ENCODE assay signal across 8 cellular contexts in genomic region chr10:17756557-17757208, GRCh38. TPM values are rescaled to one million over a fixed set of nuclear protein-coding genes. Genes with fewer than 3 reads are reported as not detected.
A peak's percentile ranks its signal among the peaks of the same experiment; 100 is the strongest.
DNase-seq lines count a peak whose midpoint lies in the region; ATAC-seq, FAIRE-seq and TF ChIP-seq lines count a peak whose summit lies in the region.

No MANE protein-coding gene starts in this region.

- TF ChIP-seq CTCF in D721Med (IDR thresholded peaks at IDR 0.05; ENCODE audit: insufficient read depth, missing control alignments) (no peak), esophagus muscularis mucosa (IDR thresholded peaks at IDR 0.05) (no peak), adrenal gland (IDR thresholded peaks at IDR 0.05) (no peak), testis (IDR thresholded peaks at IDR 0.05) (no peak)

- no peak for FAIRE-seq in D721Med (lab: Jason Lieb, UNC)

- ATAC-seq in GM19438 (IDR thresholded peaks at IDR 0.05; ENCODE audit: low read depth, unreplicated experiment), result peak; percentile 97
- peak; percentile 94 for ATAC-seq in HG03439 (IDR thresholded peaks at IDR 0.05; ENCODE audit: unreplicated experiment)

- H3K4me3 ChIP-seq in BLaER1 treated with 17β-estradiol and CSF1 and Interleukin-3, amounts not matched to agents 10 nM and 100 nM, result no peak overlapping the region
- peak overlapping the region in 1 of 4 donors; percentile 11 for H3K4me3 ChIP-seq in esophagus muscularis mucosa
- H3K4me3 ChIP-seq in adrenal gland, result no peak overlapping the region
- H3K4me3 ChIP-seq in testis, result no peak overlapping the region

- H3K9me3 ChIP-seq in BLaER1 treated with 17β-estradiol and CSF1 and Interleukin-3, amounts not matched to agents 10 nM and 100 nM (replicated peaks in 1 of 11), result peaks cover 0 to 13% (median 0%) of the 10 kb centered on the region in 11 experiments; a peak in 5 of 22 replicates
- H3K9me3 ChIP-seq in esophagus muscularis mucosa, result no peaks in the 10 kb centered on the region
- no peaks in the 10 kb centered on the region for H3K9me3 ChIP-seq in adrenal gland (replicated peaks in 1 of 3)
- no peaks in the 10 kb centered on the region for H3K9me3 ChIP-seq in testis

- TF ChIP-seq POLR2A in esophagus muscularis mucosa (IDR thresholded peaks at IDR 0.05; ENCODE audit: low read depth) (no peak), adrenal gland (IDR thresholded peaks at IDR 0.05) (no peak), testis (IDR thresholded peaks at IDR 0.05) (no peak)

- H3K9ac ChIP-seq in BLaER1 treated with 17β-estradiol and CSF1 and Interleukin-3, amounts not matched to agents 10 nM and 100 nM, result 0 out of 22 replicates have a peak overlapping the region, but pooled peaks of 1 of the 11 experiments have one; percentile 2

- no peaks in the 10 kb centered on the region for H3K27me3 ChIP-seq in BLaER1 treated with 17β-estradiol and CSF1 and Interleukin-3, amounts not matched to agents 10 nM and 100 nM
- H3K27me3 ChIP-seq in esophagus muscularis mucosa (no peaks in the 10 kb centered on the region), adrenal gland (no peaks in the 10 kb centered on the region), testis (no peaks in the 10 kb centered on the region)

- no peak overlapping the region; a peak in 1 of 22 replicates for H3K27ac ChIP-seq in BLaER1 treated with 17β-estradiol and CSF1 and Interleukin-3, amounts not matched to agents 10 nM and 100 nM
- H3K27ac ChIP-seq in esophagus muscularis mucosa (replicated peaks in 1 of 4), result no peak overlapping the region
- H3K27ac ChIP-seq in adrenal gland, result no peak overlapping the region
- H3K27ac ChIP-seq in testis, result no peak overlapping the region

- intact Hi-C loops in esophagus muscularis mucosa (cut with DNase I), result no loop called here
- intact Hi-C loops in adrenal gland (cut with DNase I), result no loop called here
- intact Hi-C loops in testis (cut with DNase I; ENCODE audit: low total_unique reads), result no loop called here

- H3K4me1 ChIP-seq in BLaER1 treated with 17β-estradiol and CSF1 and Interleukin-3, amounts not matched to agents 10 nM and 100 nM, result peaks cover 5 to 31% (median 11%) of the 10 kb centered on the region in 10 experiments; a peak in 14 of 20 replicates
- peaks cover 0 to 5% (median 0%) of the 10 kb centered on the region in 4 donors for H3K4me1 ChIP-seq in esophagus muscularis mucosa
- H3K4me1 ChIP-seq in adrenal gland (replicated peaks in 1 of 2), result no peaks in the 10 kb centered on the region
- H3K4me1 ChIP-seq in testis, result no peaks in the 10 kb centered on the region

- 65% methylated on average over 7 of the region's 7 CpGs for WGBS in esophagus muscularis mucosa
- 65 to 74% (median 67%) methylated on average over 7 of the region's 7 CpGs for WGBS in adrenal gland, 4 donors
- 63 to 66% methylated on average over 7 of the region's 7 CpGs for WGBS in testis, 2 donors

- H3K36me3 ChIP-seq in BLaER1 treated with 17β-estradiol and CSF1 and Interleukin-3, amounts not matched to agents 10 nM and 100 nM, result no peaks in the 10 kb centered on the region
- no peaks in the 10 kb centered on the region for H3K36me3 ChIP-seq in esophagus muscularis mucosa
- H3K36me3 ChIP-seq in adrenal gland (replicated peaks in 1 of 2), result no peaks in the 10 kb centered on the region
- H3K36me3 ChIP-seq in testis (ENCODE audit: low read depth, missing control alignments), result no peaks in the 10 kb centered on the region

- TF ChIP-seq EP300 in esophagus muscularis mucosa (IDR thresholded peaks at IDR 0.05), result no peak

- H4K20me1 ChIP-seq in BLaER1 treated with 17β-estradiol and CSF1 and Interleukin-3, amounts not matched to agents 10 nM and 100 nM, result no peaks in the 10 kb centered on the region

- H3K4me2 ChIP-seq in BLaER1 treated with 17β-estradiol and CSF1 and Interleukin-3, amounts not matched to agents 10 nM and 100 nM, result peak overlapping the region; percentile 1 to 62 (median 24); a peak in 21 of 22 replicates

- DNase-seq in dermis microvascular lymphatic vessel endothelial cell (ENCODE audit: low read depth in 2 of 2), result peak; percentile 63 to 91
- DNase-seq in D721Med (ENCODE audit: insufficient read length, low spot score), result no peak
- no peak for DNase-seq in esophagus muscularis mucosa (ENCODE audit: extremely low spot score)
- DNase-seq in adrenal gland, result no peak
- no peak for DNase-seq in testis

RNA-seq across cellular contexts. Expression of gene TMEM236, which starts 4.7 kb away (rescaled TPM):
- total RNA-seq in dermis microvascular lymphatic vessel endothelial cell (0.38 and 0.64 TPM in 2 replicates), esophagus muscularis mucosa (1 to 10 TPM in 1 of 4 donors, under 1 TPM in 3; 0.34 to 1.2 (median 0.89) TPM), adrenal gland (1 to 10 TPM in 7 of 8 donors, under 1 TPM in 1; 0.24 to 2.8 (median 2.2) TPM), testis (under 1 TPM; 0.43 to 0.47 TPM)
- polyA plus RNA-seq in adrenal gland (under 1 TPM; 0.24 to 0.86 (median 0.72) TPM), testis (ENCODE audit: insufficient read depth, low read depth, low replicate concordance) (0.49 TPM)

RNA-seq across cellular contexts. Expression of gene MRC1, which starts 52.5 kb away (rescaled TPM):
- total RNA-seq in dermis microvascular lymphatic vessel endothelial cell (232 and 250 TPM in 2 replicates), esophagus muscularis mucosa (10 to 100 TPM; 21.9 to 69.6 (median 39.7) TPM), adrenal gland (100 to 1,000 TPM in 6 of 8 donors, 10 to 100 TPM in 2; 44.5 to 153 (median 118) TPM), testis (10 to 100 TPM; 17.3 to 29.5 TPM)
- polyA plus RNA-seq in adrenal gland (10 to 100 TPM in 2 of 3 donors, 1 to 10 TPM in 1; 9.9 to 25.7 (median 14.8) TPM), testis (ENCODE audit: insufficient read depth, low read depth, low replicate concordance) (20.4 TPM)

Comparison
In these comparisons a context has a peak if more than half of its experiments do, and no peak if none do; other contexts are left out.
1. DNase-seq: peak in dermis microvascular lymphatic vessel endothelial cell (2 of 2); none in D721Med (single experiment), esophagus muscularis mucosa (single experiment), adrenal gland (0 of 7) and testis (single experiment).